ENCODE assay signal across 1 cellular context in genomic region chr17:44779211-44780025, GRCh38.
A peak's percentile ranks its signal among the peaks of the same experiment; 100 is the strongest.
TF ChIP-seq lines count a peak whose summit lies in the region.

No MANE protein-coding gene starts in this region.

TF ChIP-seq in HEK293, 187 proteins besides CTCF, POLR2A, EP300 and RAD21 (continued from another document and continues in another):
- TF ChIP-seq ATF2 (tag by site-specific recombination; IDR thresholded peaks at IDR 0.05; ENCODE audit: low read depth) (peak; percentile 71), ZSCAN30 (tag by site-specific recombination; IDR thresholded peaks at IDR 0.05) (peak; percentile 29; the same call in 1 of the 2 replicates), ZNF518A (tag by site-specific recombination; conservative IDR thresholded peaks at IDR 0.05; ENCODE audit: low read depth) (no peak), ZNF140 (tag by site-specific recombination; IDR thresholded peaks at IDR 0.05) (no peak), ZNF747 (tag by site-specific recombination; IDR thresholded peaks at IDR 0.05) (no peak), SP2 (tag by site-specific recombination; IDR thresholded peaks at IDR 0.05) (0 out of 2 replicates have a peak, but pooled peaks have one; percentile 29), ZNF791 (tag by site-specific recombination; IDR thresholded peaks at IDR 0.05) (no peak), BCL11A (tag by site-specific recombination; IDR thresholded peaks at IDR 0.05; ENCODE audit: low read depth) (peak; percentile 24; the same call in 1 of the 2 replicates), ZNF530 (tag by site-specific recombination; IDR thresholded peaks at IDR 0.05; ENCODE audit: low read depth) (no peak), ZNF121 (tag by site-specific recombination; IDR thresholded peaks at IDR 0.05) (no peak), ZNF76 (tag by site-specific recombination; IDR thresholded peaks at IDR 0.05; ENCODE audit: borderline replicate concordance, low read depth) (peak; percentile 41; the same call in 1 of the 2 replicates), ZNF18 (tag by site-specific recombination; IDR thresholded peaks at IDR 0.05) (no peak), ZNF423 (tag by site-specific recombination; IDR thresholded peaks at IDR 0.05) (0 out of 2 replicates have a peak, but pooled peaks have one; percentile 61), GFI1B (tag by site-specific recombination; IDR thresholded peaks at IDR 0.05) (no peak), ZNF324 (tag by site-specific recombination; IDR thresholded peaks at IDR 0.05) (peak; percentile 74), ZNF701 (tag by site-specific recombination; IDR thresholded peaks at IDR 0.05) (no peak), ZNF610 (tag by site-specific recombination; IDR thresholded peaks at IDR 0.05; ENCODE audit: borderline replicate concordance) (no peak), GLI2 (tag by site-specific recombination; IDR thresholded peaks at IDR 0.05; ENCODE audit: borderline replicate concordance, low read depth) (no peak), ZNF561 (tag by site-specific recombination; IDR thresholded peaks at IDR 0.05; ENCODE audit: borderline replicate concordance) (0 out of 2 replicates have a peak, but pooled peaks have one; percentile 90), ZNF211 (tag by site-specific recombination; IDR thresholded peaks at IDR 0.05; ENCODE audit: low read depth) (no peak), ZNF404 (tag by site-specific recombination; IDR thresholded peaks at IDR 0.05) (no peak), ZNF654 (tag by site-specific recombination; IDR thresholded peaks at IDR 0.05; ENCODE audit: low read depth) (peak; percentile 83), ZNF596 (tag by site-specific recombination; IDR thresholded peaks at IDR 0.05) (no peak), ZNF692 (tag by site-specific recombination; IDR thresholded peaks at IDR 0.05) (peak; percentile 59; the same call in 1 of the 2 replicates), ZNF580 (tag by site-specific recombination; IDR thresholded peaks at IDR 0.05) (no peak), ZNF623 (tag by site-specific recombination; IDR thresholded peaks at IDR 0.05) (no peak), ZEB2 (tag by site-specific recombination; IDR thresholded peaks at IDR 0.05) (peak; percentile 64; the same call in 1 of the 2 replicates), ZFP69B (tag by site-specific recombination; IDR thresholded peaks at IDR 0.05) (0 out of 2 replicates have a peak, but pooled peaks have one; percentile 48), ZNF488 (tag by site-specific recombination; IDR thresholded peaks at IDR 0.05) (no peak), ZNF704 (tag by site-specific recombination; IDR thresholded peaks at IDR 0.05) (no peak), ZNF707 (tag by site-specific recombination; IDR thresholded peaks at IDR 0.05) (no peak), KLF1 (tag by site-specific recombination; IDR thresholded peaks at IDR 0.05) (peak; percentile 94), HOXD13 (CRISPR knock-in tag; IDR thresholded peaks at IDR 0.05; ENCODE audit: borderline replicate concordance) (no peak), KLF8 (tag by site-specific recombination; IDR thresholded peaks at IDR 0.05) (no peak), ZNF513 (tag by site-specific recombination; IDR thresholded peaks at IDR 0.05) (no peak), ZNF132 (tag by site-specific recombination; IDR thresholded peaks at IDR 0.05; ENCODE audit: borderline replicate concordance) (no peak), ZNF112 (tag by site-specific recombination; IDR thresholded peaks at IDR 0.05) (no peak), ZNF560 (tag by site-specific recombination; IDR thresholded peaks at IDR 0.05; ENCODE audit: borderline replicate concordance) (no peak), ZNF776 (tag by site-specific recombination; IDR thresholded peaks at IDR 0.05; ENCODE audit: borderline replicate concordance) (no peak), RBAK (tag by site-specific recombination; IDR thresholded peaks at IDR 0.05) (no peak), ZNF544 (tag by site-specific recombination; IDR thresholded peaks at IDR 0.05) (no peak), ZNF48 (tag by site-specific recombination; IDR thresholded peaks at IDR 0.05) (no peak), PBX3 (CRISPR knock-in tag; IDR thresholded peaks at IDR 0.05) (peak; percentile 80; the same call in 1 of the 2 replicates), KLF10 (tag by site-specific recombination; IDR thresholded peaks at IDR 0.05) (no peak), SP7 (tag by site-specific recombination; IDR thresholded peaks at IDR 0.05) (peak; percentile 66), KLF9 (tag by site-specific recombination; IDR thresholded peaks at IDR 0.05; ENCODE audit: low read depth) (no peak), ZNF37A (tag by site-specific recombination; IDR thresholded peaks at IDR 0.05) (no peak), PRDM4 (tag by site-specific recombination; IDR thresholded peaks at IDR 0.05) (0 out of 2 replicates have a peak, but pooled peaks have one; percentile 15)
